Comparison of ENCODE assay signal across 11 cellular contexts in genomic region chr20:19431906-19432305, GRCh38.
"Had no signal": no experiment of that assay in that cellular context is flagged by ENCODE, and none has a peak within 500 bp of the region (broad histone marks: within the 10 kb centered on the region; RNA-seq: fewer than 3 reads in every experiment).

No MANE protein-coding gene starts in this region.

- H3K9me3 Mint-ChIP-seq: GM23338, H9 had no signal

- H3K27ac ChIP-seq: GM23248 had no signal

- H3K4me3 Mint-ChIP-seq: GM23338, H9, HFFc6 had no signal

- H3K4me2 ChIP-seq: GM23338 had no signal

- H3K27ac Mint-ChIP-seq: GM23338, H9, HFFc6 had no signal

- H3K9me3 ChIP-seq: HAP-1 had no signal

- ATAC-seq: GM23338, HCT116 had no signal

- H2AFZ ChIP-seq: GM23248, GM23338 had no signal

- H3K4me1 ChIP-seq: HAP-1 had no signal

- H3K9ac ChIP-seq: GM23248 had no signal

- H3K4me3 ChIP-seq: GM23248, GM23338, HAP-1 had no signal

- H3K36me3 ChIP-seq: HAP-1 had no signal

- DNase-seq: GM23248, GOT3, H7, H9, HCEC 1CT, HFFc6 had no signal

- FAIRE-seq: H1, H54 had no signal
